ENCODE assay signal across 25 cellular contexts in genomic region chr13:102709536-102709935, GRCh38. TPM values are rescaled to one million over a fixed set of nuclear protein-coding genes. Genes with fewer than 3 reads are reported as not detected.
DNase-seq lines count a peak whose midpoint lies in the region; ATAC-seq, FAIRE-seq and TF ChIP-seq lines count a peak whose summit lies in the region.
"Had no signal": no experiment of that assay in that cellular context is flagged by ENCODE, and none has a peak within 500 bp of the region (broad histone marks: within the 10 kb centered on the region; RNA-seq: fewer than 3 reads in every experiment).

No MANE protein-coding gene starts in this region.

- intact Hi-C loops in gastrocnemius medialis (cut with DNase I; ENCODE audit: low total_unique reads) (no loop called here), vagina (cut with DNase I) (no loop called here)

- no peak overlapping the region for H4K8ac ChIP-seq in mesenchymal stem cell (ENCODE audit: low read length)

- in situ Hi-C loops in gastrocnemius medialis (cut with MboI; ENCODE audit: low sequenced_read_pairs in 4 of 4) = no loop called here

- DNase-seq in bronchial epithelial cell (ENCODE audit: low read depth) (peak; percentile 51), mesenchymal stem cell (no peak), gastrocnemius medialis (no peak), vagina (ENCODE audit: extremely low spot score in 2 of 2) (no peak), MV-4-11 (lab: John Stamatoyannopoulos, UW) (no peak)
- no peak for DNase-seq in activated naive CD4-positive, alpha-beta T cell (lab: John Stamatoyannopoulos, UW)
- DNase-seq: C1 segment of cervical spinal cord; Calu3; CD4-positive, alpha-beta memory T cell; COR-L47; DMS53; DMS79 treated with DMSO at 0.1 percent for 48 hours; GF-D8; GOT3 had no signal

- H3K9ac ChIP-seq in mesenchymal stem cell (ENCODE audit: low read length) = no peak overlapping the region

- H3K18ac ChIP-seq in mesenchymal stem cell (ENCODE audit: low read depth in 1 of 2, low read length in 2 of 2) = no peak overlapping the region

- peak overlapping the region; percentile 62 for H2AK5ac ChIP-seq in mesenchymal stem cell (ENCODE audit: low read length, severe bottlenecking)

- no peak for TF ChIP-seq POLR2A in gastrocnemius medialis (IDR thresholded peaks at IDR 0.05)
- no peak for TF ChIP-seq POLR2A in vagina (IDR thresholded peaks at IDR 0.05)

- no peak overlapping the region for H3K4ac ChIP-seq in mesenchymal stem cell (ENCODE audit: low read depth in 1 of 2, low read length in 2 of 2)

- H2BK120ac ChIP-seq in mesenchymal stem cell (ENCODE audit: low read depth, low read length) = no peak overlapping the region

- TF ChIP-seq CTCF in bronchial epithelial cell (IDR thresholded peaks at IDR 0.05; ENCODE audit: insufficient read depth, low read length, severe bottlenecking) (no peak), gastrocnemius medialis (IDR thresholded peaks at IDR 0.05 in 4 of 5, conservative IDR thresholded peaks at IDR 0.05 in 1 of 5) (no peak), vagina (IDR thresholded peaks at IDR 0.05) (no peak)

- H3K4me1 ChIP-seq in mesenchymal stem cell (ENCODE audit: control insufficient read depth, insufficient read depth, low read depth, low read length) (peaks cover 9% of the 10 kb centered on the region), gastrocnemius medialis (peaks cover 20 to 24% of the 10 kb centered on the region in 2 donors), vagina (peaks cover 22% of the 10 kb centered on the region)

- no peaks in the 10 kb centered on the region for H3K79me1 ChIP-seq in mesenchymal stem cell (replicated peaks; ENCODE audit: low read length, poor library complexity, severe bottlenecking)

- no peak overlapping the region for H3K4me3 ChIP-seq in bronchial epithelial cell (ENCODE audit: low read depth, low read length)
- H3K4me3 ChIP-seq in mesenchymal stem cell (ENCODE audit: insufficient read depth in 1 of 2, low read depth in 1 of 2, low read length in 2 of 2) = no peak overlapping the region
- no peak overlapping the region for H3K4me3 ChIP-seq in gastrocnemius medialis
- H3K4me3 ChIP-seq in vagina = no peak overlapping the region
- H3K4me3 ChIP-seq: HAP-1 had no signal

- FAIRE-seq in bronchial epithelial cell (lab: Jason Lieb, UNC) = peak; percentile 97
- FAIRE-seq: GM12891, GM18507, H54 had no signal

- H3K23ac ChIP-seq in mesenchymal stem cell (ENCODE audit: low read length in 2 of 2) = no peak overlapping the region

- H3K14ac ChIP-seq in mesenchymal stem cell (ENCODE audit: low read length in 2 of 2) = no peak overlapping the region

- no peak overlapping the region for H2AFZ ChIP-seq in mesenchymal stem cell (ENCODE audit: low read depth, low read length)

- no peak overlapping the region for H2BK5ac ChIP-seq in mesenchymal stem cell (ENCODE audit: low read depth, low read length, poor library complexity, severe bottlenecking)

- no peaks in the 10 kb centered on the region for H3K36me3 ChIP-seq in bronchial epithelial cell (ENCODE audit: control insufficient read depth, insufficient read depth, low read length)
- H3K36me3 ChIP-seq in mesenchymal stem cell (ENCODE audit: control insufficient read depth in 1 of 2, insufficient read depth in 2 of 2, low read depth in 1 of 2, low read length in 2 of 2) = no peaks in the 10 kb centered on the region
- H3K36me3 ChIP-seq in gastrocnemius medialis = no peaks in the 10 kb centered on the region
- no peaks in the 10 kb centered on the region for H3K36me3 ChIP-seq in vagina
- H3K36me3 ChIP-seq: HAP-1 had no signal

- ATAC-seq in gastrocnemius medialis = peak in 1 of 2 donors; percentile 6
- no peak for ATAC-seq in HG02884 (IDR thresholded peaks at IDR 0.05; ENCODE audit: unreplicated experiment)

- no peak overlapping the region for H4K91ac ChIP-seq in mesenchymal stem cell (ENCODE audit: low read length)

- no peaks in the 10 kb centered on the region for H3K9me3 ChIP-seq in mesenchymal stem cell (ENCODE audit: control insufficient read depth, low read length)
- no peaks in the 10 kb centered on the region for H3K9me3 ChIP-seq in gastrocnemius medialis
- no peaks in the 10 kb centered on the region for H3K9me3 ChIP-seq in vagina
- H3K9me3 ChIP-seq: HAP-1 had no signal

- no peak overlapping the region for H3K4me2 ChIP-seq in mesenchymal stem cell (ENCODE audit: low read length, poor library complexity, severe bottlenecking)

- no peak overlapping the region for H3K27ac ChIP-seq in mesenchymal stem cell (ENCODE audit: low read length, poor library complexity, severe bottlenecking)
- H3K27ac ChIP-seq in gastrocnemius medialis = peak overlapping the region; percentile 78 to 88 (median 86)
- peak overlapping the region; percentile 34 for H3K27ac ChIP-seq in vagina

- no peak overlapping the region for H2BK15ac ChIP-seq in mesenchymal stem cell (ENCODE audit: low read depth, poor library complexity, severe bottlenecking)

- H2BK12ac ChIP-seq in mesenchymal stem cell (ENCODE audit: low read length in 2 of 2) = no peak overlapping the region

- H3K27me3 ChIP-seq in bronchial epithelial cell (ENCODE audit: control insufficient read depth, insufficient read depth, low read length) (no peaks in the 10 kb centered on the region), mesenchymal stem cell (ENCODE audit: control insufficient read depth in 1 of 2, insufficient read depth in 1 of 2, low read length in 2 of 2) (no peaks in the 10 kb centered on the region), gastrocnemius medialis (no peaks in the 10 kb centered on the region), vagina (no peaks in the 10 kb centered on the region)

RNA-seq across cellular contexts. Expression of gene METTL21C, which starts 14.7 kb away (rescaled TPM):
- total RNA-seq in bronchial epithelial cell (not detected in 2 replicates), gastrocnemius medialis (1 to 10 TPM in 1 of 4 donors, not detected in 3; 2.2 TPM), vagina (not detected)
- polyA plus RNA-seq in mesenchymal stem cell (2013, experiment 1 of 2) = not detected
- polyA plus RNA-seq in mesenchymal stem cell (2013, experiment 2 of 2) = not detected
- total RNA-seq: A172; A673; Calu3; CD4-positive, alpha-beta memory T cell; Daoy; G401; HFFc6 had no signal
- polyA plus RNA-seq: BJ; CD4-positive, alpha-beta memory T cell had no signal
